Comparison of ENCODE assay signal across 1 cellular context in the genomic region with DNA sequence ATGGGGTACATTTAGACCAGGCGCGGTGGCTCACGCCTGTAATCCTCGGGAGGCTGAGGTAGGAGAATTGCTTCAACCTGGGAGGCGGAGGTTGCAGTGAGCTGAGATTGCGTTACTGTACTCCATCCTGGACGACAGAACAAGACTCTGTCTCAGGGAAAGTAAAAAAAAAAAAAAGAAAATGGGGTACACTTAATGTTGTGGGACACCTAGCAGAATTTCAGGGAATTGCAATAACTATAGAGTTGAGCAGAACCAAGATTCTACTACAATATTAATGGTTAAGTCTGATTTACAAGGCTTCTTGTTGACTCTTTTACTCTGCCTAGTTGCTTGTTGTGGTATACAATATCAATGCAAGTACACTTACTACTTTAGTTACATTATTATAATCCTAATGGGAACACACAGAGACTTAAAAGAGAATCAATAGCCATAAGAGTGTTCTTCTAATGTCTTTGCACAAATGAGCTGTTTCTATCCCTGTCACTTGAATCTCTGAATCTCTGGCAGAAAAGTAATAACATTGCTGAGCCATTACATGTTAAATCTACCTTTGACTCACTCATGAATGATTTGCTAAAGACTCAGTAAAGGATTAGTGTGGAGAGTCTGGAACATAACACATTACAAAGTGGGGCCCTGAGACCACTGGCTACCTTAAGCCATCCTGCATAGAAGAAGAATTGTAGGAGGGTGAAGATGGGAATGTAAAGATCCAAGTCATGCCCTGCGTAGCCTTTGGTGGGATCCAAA.
TF ChIP-seq lines count a peak whose summit lies in the region.

No MANE protein-coding gene starts in this region.

TF ChIP-seq in SK-N-SH treated with all-trans-retinoic acid at 6 μM for 48 hours, 23 proteins besides CTCF, POLR2A, EP300 and RAD21 (continued from another document):
- TF ChIP-seq, protein P1, sequence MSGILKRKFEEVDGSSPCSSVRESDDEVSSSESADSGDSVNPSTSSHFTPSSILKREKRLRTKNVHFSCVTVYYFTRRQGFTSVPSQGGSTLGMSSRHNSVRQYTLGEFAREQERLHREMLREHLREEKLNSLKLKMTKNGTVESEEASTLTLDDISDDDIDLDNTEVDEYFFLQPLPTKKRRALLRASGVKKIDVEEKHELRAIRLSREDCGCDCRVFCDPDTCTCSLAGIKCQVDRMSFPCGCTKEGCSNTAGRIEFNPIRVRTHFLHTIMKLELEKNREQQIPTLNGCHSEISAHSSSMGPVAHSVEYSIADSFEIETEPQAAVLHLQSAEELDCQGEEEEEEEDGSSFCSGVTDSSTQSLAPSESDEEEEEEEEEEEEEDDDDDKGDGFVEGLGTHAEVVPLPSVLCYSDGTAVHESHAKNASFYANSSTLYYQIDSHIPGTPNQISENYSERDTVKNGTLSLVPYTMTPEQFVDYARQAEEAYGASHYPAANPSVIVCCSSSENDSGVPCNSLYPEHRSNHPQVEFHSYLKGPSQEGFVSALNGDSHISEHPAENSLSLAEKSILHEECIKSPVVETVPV (CRISPR knock-in tag; IDR thresholded peaks at IDR 0.05) = no peak
- TF ChIP-seq, protein P2, sequence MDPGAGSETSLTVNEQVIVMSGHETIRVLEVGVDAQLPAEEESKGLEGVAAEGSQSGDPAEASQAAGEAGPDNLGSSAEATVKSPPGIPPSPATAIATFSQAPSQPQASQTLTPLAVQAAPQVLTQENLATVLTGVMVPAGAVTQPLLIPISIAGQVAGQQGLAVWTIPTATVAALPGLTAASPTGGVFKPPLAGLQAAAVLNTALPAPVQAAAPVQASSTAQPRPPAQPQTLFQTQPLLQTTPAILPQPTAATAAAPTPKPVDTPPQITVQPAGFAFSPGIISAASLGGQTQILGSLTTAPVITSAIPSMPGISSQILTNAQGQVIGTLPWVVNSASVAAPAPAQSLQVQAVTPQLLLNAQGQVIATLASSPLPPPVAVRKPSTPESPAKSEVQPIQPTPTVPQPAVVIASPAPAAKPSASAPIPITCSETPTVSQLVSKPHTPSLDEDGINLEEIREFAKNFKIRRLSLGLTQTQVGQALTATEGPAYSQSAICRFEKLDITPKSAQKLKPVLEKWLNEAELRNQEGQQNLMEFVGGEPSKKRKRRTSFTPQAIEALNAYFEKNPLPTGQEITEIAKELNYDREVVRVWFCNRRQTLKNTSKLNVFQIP (CRISPR knock-in tag; IDR thresholded peaks at IDR 0.05; ENCODE audit: borderline replicate concordance, low read depth) = no peak
- TF ChIP-seq ESRRG (CRISPR knock-in tag; IDR thresholded peaks at IDR 0.05) = no peak
- no peak for TF ChIP-seq ZNF8 (CRISPR knock-in tag; IDR thresholded peaks at IDR 0.05)
- no peak for TF ChIP-seq RARB (CRISPR knock-in tag; IDR thresholded peaks at IDR 0.05)
- no peak for TF ChIP-seq ZNF70 (CRISPR knock-in tag; IDR thresholded peaks at IDR 0.05)
- TF ChIP-seq, protein P3, sequence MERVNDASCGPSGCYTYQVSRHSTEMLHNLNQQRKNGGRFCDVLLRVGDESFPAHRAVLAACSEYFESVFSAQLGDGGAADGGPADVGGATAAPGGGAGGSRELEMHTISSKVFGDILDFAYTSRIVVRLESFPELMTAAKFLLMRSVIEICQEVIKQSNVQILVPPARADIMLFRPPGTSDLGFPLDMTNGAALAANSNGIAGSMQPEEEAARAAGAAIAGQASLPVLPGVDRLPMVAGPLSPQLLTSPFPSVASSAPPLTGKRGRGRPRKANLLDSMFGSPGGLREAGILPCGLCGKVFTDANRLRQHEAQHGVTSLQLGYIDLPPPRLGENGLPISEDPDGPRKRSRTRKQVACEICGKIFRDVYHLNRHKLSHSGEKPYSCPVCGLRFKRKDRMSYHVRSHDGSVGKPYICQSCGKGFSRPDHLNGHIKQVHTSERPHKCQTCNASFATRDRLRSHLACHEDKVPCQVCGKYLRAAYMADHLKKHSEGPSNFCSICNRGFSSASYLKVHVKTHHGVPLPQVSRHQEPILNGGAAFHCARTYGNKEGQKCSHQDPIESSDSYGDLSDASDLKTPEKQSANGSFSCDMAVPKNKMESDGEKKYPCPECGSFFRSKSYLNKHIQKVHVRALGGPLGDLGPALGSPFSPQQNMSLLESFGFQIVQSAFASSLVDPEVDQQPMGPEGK (CRISPR knock-in tag; IDR thresholded peaks at IDR 0.05; ENCODE audit: borderline replicate concordance) = no peak
- no peak for TF ChIP-seq PPARA (CRISPR knock-in tag; IDR thresholded peaks at IDR 0.05; ENCODE audit: borderline replicate concordance)
TF ChIP-seq in SK-N-SH treated with all-trans-retinoic acid at 6 μM for 48 hours: peak in this region for 0.
